ENCODE assay signal across 12 cellular contexts in genomic region chr7:142645777-142646176, GRCh38.
DNase-seq lines count a peak whose midpoint lies in the region; ATAC-seq and TF ChIP-seq lines count a peak whose summit lies in the region.
"Had no signal": no experiment of that assay in that cellular context is flagged by ENCODE, and none has a peak within 500 bp of the region (broad histone marks: within the 10 kb centered on the region; RNA-seq: fewer than 3 reads in every experiment).

No MANE protein-coding gene starts in this region.

- H3K9me3 Mint-ChIP-seq in IgD-negative memory B cell, result no peaks in the 10 kb centered on the region
- no peaks in the 10 kb centered on the region for H3K9me3 Mint-ChIP-seq in activated CD4-positive, alpha-beta memory T cell treated with anti-CD3 and anti-CD28 coated beads for 36 hours
- H3K9me3 Mint-ChIP-seq in neural crest cell, result no peaks in the 10 kb centered on the region

- peaks cover 4 to 12% (median 6%) of the 10 kb centered on the region in 3 donors for H3K4me1 Mint-ChIP-seq in IgD-negative memory B cell
- H3K4me1 Mint-ChIP-seq in activated CD4-positive, alpha-beta memory T cell treated with anti-CD3 and anti-CD28 coated beads for 36 hours (ENCODE audit: low read depth), result peaks cover 5% of the 10 kb centered on the region
- H3K4me1 Mint-ChIP-seq in neural crest cell, result peaks cover 11% of the 10 kb centered on the region

- intact Hi-C loops in activated CD4-positive, alpha-beta memory T cell treated with anti-CD3 and anti-CD28 coated beads for 36 hours (cut with micrococcal nuclease), result no loop called here

- no peak for TF ChIP-seq CTCF in neural crest cell (conservative IDR thresholded peaks at IDR 0.05)

- CTCF ChIA-PET in activated CD4-positive, alpha-beta memory T cell treated with anti-CD3 and anti-CD28 coated beads for 36 hours (lab: Charles Lee), result interaction anchor here (1.1 to 2.0 kb wide), 3 partner anchors 9 to 17 kb away, joined by 3 to 5 read pairs (median 4); no protein-coding TSS in a partner anchor

- H3K36me3 Mint-ChIP-seq in IgD-negative memory B cell (no peaks in the 10 kb centered on the region), neural crest cell (ENCODE audit: low read depth) (no peaks in the 10 kb centered on the region)
- H3K36me3 Mint-ChIP-seq in activated CD4-positive, alpha-beta memory T cell treated with anti-CD3 and anti-CD28 coated beads for 36 hours, result no peaks in the 10 kb centered on the region

- H3K27ac Mint-ChIP-seq in IgD-negative memory B cell (no peak overlapping the region), neural crest cell (ENCODE audit: unreplicated experiment) (peak overlapping the region; percentile 28)
- H3K27ac Mint-ChIP-seq in activated CD4-positive, alpha-beta memory T cell treated with anti-CD3 and anti-CD28 coated beads for 36 hours, result peak overlapping the region; percentile 60

- peaks cover 53% of the 10 kb centered on the region for H3K27me3 Mint-ChIP-seq in IgD-negative memory B cell
- peaks cover 7% of the 10 kb centered on the region for H3K27me3 Mint-ChIP-seq in activated CD4-positive, alpha-beta memory T cell treated with anti-CD3 and anti-CD28 coated beads for 36 hours
- H3K27me3 Mint-ChIP-seq in neural crest cell (ENCODE audit: low read depth), result peaks cover 64% of the 10 kb centered on the region

- peak overlapping the region in 3 of 4 donors; percentile 35 to 65 (median 41) for H3K4me3 Mint-ChIP-seq in IgD-negative memory B cell
- peak overlapping the region; percentile 51 for H3K4me3 Mint-ChIP-seq in activated CD4-positive, alpha-beta memory T cell treated with anti-CD3 and anti-CD28 coated beads for 36 hours
- no peak overlapping the region for H3K4me3 Mint-ChIP-seq in neural crest cell

- ATAC-seq in GM21447 (IDR thresholded peaks at IDR 0.05; ENCODE audit: unreplicated experiment) (no peak), HG02588 (IDR thresholded peaks at IDR 0.05; ENCODE audit: unreplicated experiment) (no peak)

- DNase-seq in NCI-H82 (lab: John Stamatoyannopoulos, UW) (peak; percentile 61), NCI-H82 treated with DMSO at 0.1 percent for 48 hours (lab: John Stamatoyannopoulos, UW; ENCODE audit: unreplicated experiment) (no peak), neural crest cell (ENCODE audit: low read depth, low spot score) (no peak), SW480 (ENCODE audit: low spot score) (no peak)
- no peak for DNase-seq in activated CD4-positive, alpha-beta memory T cell treated with anti-CD3 and anti-CD28 coated beads for 36 hours
- DNase-seq: NCI-H510A, occipital lobe, spleen, testis had no signal

- POLR2A ChIA-PET in activated CD4-positive, alpha-beta memory T cell treated with anti-CD3 and anti-CD28 coated beads for 36 hours (lab: Charles Lee), result interaction anchor here (1.7 kb wide), 1 partner anchor 9 kb away, joined by 3 read pairs; no protein-coding TSS in a partner anchor

Comparison
In these comparisons a context has a peak if more than half of its experiments do, and no peak if none do; other contexts are left out.
1. H3K27ac Mint-ChIP-seq: peak in activated CD4-positive, alpha-beta memory T cell treated with anti-CD3 and anti-CD28 coated beads for 36 hours (single experiment) and neural crest cell (single experiment); none in IgD-negative memory B cell (0 of 3).